ENCODE assay signal across 23 cellular contexts in genomic region chr1:234554157-234554477, GRCh38. TPM values are rescaled to one million over a fixed set of nuclear protein-coding genes. Genes with fewer than 3 reads are reported as not detected.
A peak's percentile ranks its signal among the peaks of the same experiment; 100 is the strongest.
DNase-seq lines count a peak whose midpoint lies in the region; ATAC-seq and TF ChIP-seq lines count a peak whose summit lies in the region.
"Had no signal": no experiment of that assay in that cellular context is flagged by ENCODE, and none has a peak within 500 bp of the region (broad histone marks: within the 10 kb centered on the region; RNA-seq: fewer than 3 reads in every experiment).

No MANE protein-coding gene starts in this region.

- no peak for DNase-seq in left ventricle myocardium inferior
- DNase-seq in Right ventricle myocardium inferior (ENCODE audit: missing footprints) = no peak
- no peak for DNase-seq in esophagus muscularis mucosa (ENCODE audit: extremely low spot score)
- DNase-seq in nephron progenitor cell = no peak
- DNase-seq in uterus = peak; percentile 10 to 13
- no peak for DNase-seq in NCI-H524 (lab: John Stamatoyannopoulos, UW)
- no peak for DNase-seq in NCI-H1092 (lab: John Stamatoyannopoulos, UW)
- DNase-seq: activated B cell treated with CpG ODN at 0.5 μM for 24 hours; activated CD4-positive, alpha-beta memory T cell treated with anti-CD3 and anti-CD28 coated beads, Interleukin-2, amount 10 ng/mL, durations not matched to agents 7 days and 5 days; activated naive CD4-positive, alpha-beta T cell treated with anti-CD3 and anti-CD28 coated beads, Interleukin-2, amount 50 U/mL, for 16 hours; activated T-cell treated with anti-CD3 and anti-CD28 coated beads, Interleukin-2, amount 50 U/mL, for 1 hour; GDM1; naive B cell; NCI-H1694; NCI-H2227 treated with DMSO at 0.1 percent for 48 hours; stimulated activated CD4-positive, alpha-beta T cell treated with anti-CD3 and anti-CD28 coated beads, Interleukin-4, amount 100 ng/mL, for 1 hour; T-helper 9 cell had no signal

- H3K9me3 ChIP-seq in left ventricle myocardium inferior (replicated peaks) (no peaks in the 10 kb centered on the region), esophagus muscularis mucosa (no peaks in the 10 kb centered on the region), uterus (no peaks in the 10 kb centered on the region)
- H3K9me3 ChIP-seq: ascending aorta had no signal

- no peak for ATAC-seq in Right ventricle myocardium inferior
- ATAC-seq in GM19324 (IDR thresholded peaks at IDR 0.05; ENCODE audit: low FRiP score, unreplicated experiment) = no peak
- ATAC-seq: HepG2 had no signal

- H3K4me1 ChIP-seq in left ventricle myocardium inferior = peaks cover 33% of the 10 kb centered on the region
- H3K4me1 ChIP-seq in esophagus muscularis mucosa = peaks cover 16 to 27% (median 19%) of the 10 kb centered on the region in 4 donors
- peaks cover 0 to 7% of the 10 kb centered on the region in 2 donors for H3K4me1 ChIP-seq in uterus

- H3K27me3 Mint-ChIP-seq in nephron progenitor cell (ENCODE audit: low read depth, poor library complexity) = peaks cover 7% of the 10 kb centered on the region
- H3K27me3 Mint-ChIP-seq: activated B cell treated with CpG ODN at 0.5 μM for 24 hours had no signal

- H3K27me3 ChIP-seq in left ventricle myocardium inferior (ENCODE audit: low read depth) (no peaks in the 10 kb centered on the region), esophagus muscularis mucosa (no peaks in the 10 kb centered on the region), uterus (no peaks in the 10 kb centered on the region)
- H3K27me3 ChIP-seq: ascending aorta had no signal

- peaks cover 49% of the 10 kb centered on the region for H3K4me1 Mint-ChIP-seq in nephron progenitor cell
- H3K4me1 Mint-ChIP-seq: activated B cell treated with CpG ODN at 0.5 μM for 24 hours; activated CD4-positive, alpha-beta memory T cell treated with anti-CD3 and anti-CD28 coated beads, Interleukin-2, amount 10 ng/mL, durations not matched to agents 7 days and 5 days; naive B cell had no signal

- H3K36me3 Mint-ChIP-seq in nephron progenitor cell (ENCODE audit: low read depth) = no peaks in the 10 kb centered on the region
- H3K36me3 Mint-ChIP-seq: CD14-positive monocyte, naive B cell had no signal

- TF ChIP-seq POLR2A in esophagus muscularis mucosa (IDR thresholded peaks at IDR 0.05; ENCODE audit: low read depth) = no peak
- TF ChIP-seq POLR2A in uterus (IDR thresholded peaks at IDR 0.05) = no peak

- H3K36me3 ChIP-seq in left ventricle myocardium inferior = no peaks in the 10 kb centered on the region
- no peaks in the 10 kb centered on the region for H3K36me3 ChIP-seq in esophagus muscularis mucosa
- H3K36me3 ChIP-seq in uterus = no peaks in the 10 kb centered on the region
- H3K36me3 ChIP-seq: ascending aorta had no signal

- TF ChIP-seq EP300 in esophagus muscularis mucosa (IDR thresholded peaks at IDR 0.05) = no peak

- no peak overlapping the region for H3K4me3 ChIP-seq in left ventricle myocardium inferior
- H3K4me3 ChIP-seq in esophagus muscularis mucosa = no peak overlapping the region
- no peak overlapping the region for H3K4me3 ChIP-seq in uterus
- H3K4me3 ChIP-seq: ascending aorta, skin epidermis had no signal

- peak overlapping the region; percentile 92 for H3K27ac Mint-ChIP-seq in nephron progenitor cell
- H3K27ac Mint-ChIP-seq: activated B cell treated with CpG ODN at 0.5 μM for 24 hours; activated CD4-positive, alpha-beta memory T cell treated with anti-CD3 and anti-CD28 coated beads, Interleukin-2, amount 10 ng/mL, durations not matched to agents 7 days and 5 days; CD14-positive monocyte had no signal

- no peaks in the 10 kb centered on the region for H3K9me3 Mint-ChIP-seq in nephron progenitor cell
- H3K9me3 Mint-ChIP-seq: activated B cell treated with CpG ODN at 0.5 μM for 24 hours; activated CD4-positive, alpha-beta memory T cell treated with anti-CD3 and anti-CD28 coated beads, Interleukin-2, amount 10 ng/mL, durations not matched to agents 7 days and 5 days; CD14-positive monocyte; H9; naive B cell had no signal

- 65% methylated on average over 7 of the region's 7 CpGs for WGBS in esophagus muscularis mucosa

- H3K27ac ChIP-seq in left ventricle myocardium inferior (replicated peaks) (peak overlapping the region; percentile 73), esophagus muscularis mucosa (replicated peaks in 1 of 4) (peak overlapping the region; percentile 65 to 87 (median 76)), uterus (peak overlapping the region; percentile 63 to 77)
- H3K27ac ChIP-seq: ascending aorta had no signal

- H3K4me3 Mint-ChIP-seq in nephron progenitor cell = no peak overlapping the region
- H3K4me3 Mint-ChIP-seq: activated B cell treated with CpG ODN at 0.5 μM for 24 hours; activated CD4-positive, alpha-beta memory T cell treated with anti-CD3 and anti-CD28 coated beads, Interleukin-2, amount 10 ng/mL, durations not matched to agents 7 days and 5 days; CD14-positive monocyte; H9; naive B cell had no signal

- intact Hi-C loops in left ventricle myocardium inferior (cut with micrococcal nuclease) (no loop called here), Right ventricle myocardium inferior (cut with DNase I) (no loop called here), esophagus muscularis mucosa (cut with DNase I) (no loop called here), uterus (cut with DNase I; ENCODE audit: low total_unique reads) (no loop called here)

- no peak for TF ChIP-seq CTCF in left ventricle myocardium inferior (IDR thresholded peaks at IDR 0.05; ENCODE audit: borderline replicate concordance)
- TF ChIP-seq CTCF in esophagus muscularis mucosa (IDR thresholded peaks at IDR 0.05) = no peak
- no peak for TF ChIP-seq CTCF in nephron progenitor cell (IDR thresholded peaks at IDR 0.05)
- TF ChIP-seq CTCF in uterus (IDR thresholded peaks at IDR 0.05) = no peak

RNA-seq across cellular contexts. Expression of gene IRF2BP2, which starts 55.9 kb away (rescaled TPM):
- total RNA-seq in left ventricle myocardium inferior (126 TPM), Right ventricle myocardium inferior (116 TPM), esophagus muscularis mucosa (100 to 1,000 TPM in 2 of 4 donors, 10 to 100 TPM in 2; 83.3 to 119 (median 97.9) TPM), uterus (100 to 1,000 TPM in 3 of 4 donors, 10 to 100 TPM in 1; 56.8 to 182 (median 124) TPM)

Comparison
In these comparisons a context has a peak if more than half of its experiments do, and no peak if none do; other contexts are left out.
1. DNase-seq: peak in uterus (2 of 2); none in left ventricle myocardium inferior (single experiment), Right ventricle myocardium inferior (single experiment), esophagus muscularis mucosa (single experiment), nephron progenitor cell (single experiment), NCI-H524 (0 of 2) and NCI-H1092 (single experiment).
2. Peak in every context shown above with its lines, with median percentiles within 50 percentile points of each other: H3K27ac ChIP-seq.